23 cellular contexts compared by ENCODE assay signal in the genomic region with DNA sequence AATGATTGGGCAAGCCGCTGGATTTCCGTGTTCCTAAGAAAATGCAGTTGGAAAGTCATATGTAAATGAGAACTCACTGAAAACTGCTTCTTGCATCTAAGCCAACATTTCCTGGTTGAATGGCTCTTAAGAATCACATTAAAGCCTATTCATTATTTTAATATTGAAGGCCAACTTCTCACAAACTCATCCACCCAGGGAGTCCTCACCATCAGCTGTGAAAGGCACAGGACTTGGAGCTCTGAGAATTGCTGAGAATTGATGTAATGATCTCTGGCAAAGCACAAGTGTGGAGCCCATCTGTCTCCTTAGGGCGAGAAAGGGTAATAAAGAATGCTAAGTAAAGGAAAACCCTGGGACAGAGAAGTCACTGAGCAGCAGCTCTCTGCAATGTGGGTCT. TPM values are rescaled to one million over a fixed set of nuclear protein-coding genes. Genes with fewer than 3 reads are reported as not detected.
DNase-seq lines count a peak whose midpoint lies in the region; ATAC-seq, FAIRE-seq and TF ChIP-seq lines count a peak whose summit lies in the region.
"Had no signal": no experiment of that assay in that cellular context is flagged by ENCODE, and none has a peak within 500 bp of the region (broad histone marks: within the 10 kb centered on the region; RNA-seq: fewer than 3 reads in every experiment).

No MANE protein-coding gene starts in this region.

- H3K9ac ChIP-seq in kidney (ENCODE audit: low read length in 2 of 2), result no peak overlapping the region
- H3K9ac ChIP-seq: BLaER1 treated with 17β-estradiol and CSF1 and Interleukin-3, amounts not matched to agents 10 nM and 100 nM had no signal

- TF ChIP-seq CTCF in nephron progenitor cell (IDR thresholded peaks at IDR 0.05) (no peak), kidney (IDR thresholded peaks at IDR 0.05; ENCODE audit: borderline replicate concordance, extremely low read depth, insufficient read depth) (no peak)

- no peak for FAIRE-seq in kidney (lab: Jason Lieb, UNC)
- FAIRE-seq: small intestine had no signal

- intact Hi-C loops in kidney (cut with DNase I), result no loop called here

- H3K9me3 Mint-ChIP-seq in nephron progenitor cell, result peaks cover 15% of the 10 kb centered on the region
- H3K9me3 Mint-ChIP-seq: activated CD4-positive, alpha-beta memory T cell treated with anti-CD3 and anti-CD28 coated beads for 36 hours; activated naive CD8-positive, alpha-beta T cell treated with anti-CD3 and anti-CD28 coated beads, Interleukin-2, amount 10 ng/mL, durations not matched to agents 7 days and 5 days had no signal

- H3K9me3 ChIP-seq in kidney (ENCODE audit: control insufficient read depth in 1 of 2, low read length in 2 of 2), result no peaks in the 10 kb centered on the region
- H3K9me3 ChIP-seq: body of pancreas, neutrophil, upper lobe of right lung had no signal

- peak overlapping the region; percentile 82 for H3K27ac Mint-ChIP-seq in nephron progenitor cell
- H3K27ac Mint-ChIP-seq: activated CD4-positive, alpha-beta memory T cell treated with anti-CD3 and anti-CD28 coated beads for 36 hours; activated naive CD8-positive, alpha-beta T cell treated with anti-CD3 and anti-CD28 coated beads, Interleukin-2, amount 10 ng/mL, durations not matched to agents 7 days and 5 days had no signal

- no peak overlapping the region for H3K4me3 ChIP-seq in kidney (ENCODE audit: low read length in 2 of 2)
- H3K4me3 ChIP-seq: BLaER1 treated with 17β-estradiol and CSF1 and Interleukin-3, amounts not matched to agents 10 nM and 100 nM; body of pancreas; upper lobe of right lung had no signal

- H3K4me3 Mint-ChIP-seq in nephron progenitor cell, result no peak overlapping the region
- H3K4me3 Mint-ChIP-seq: activated CD4-positive, alpha-beta memory T cell treated with anti-CD3 and anti-CD28 coated beads for 36 hours; activated naive CD8-positive, alpha-beta T cell treated with anti-CD3 and anti-CD28 coated beads, Interleukin-2, amount 10 ng/mL, durations not matched to agents 7 days and 5 days had no signal

- DNase-seq in DMS 273 (lab: John Stamatoyannopoulos, UW; ENCODE audit: unreplicated experiment) (peak; percentile 83), NCI-H446 treated with DMSO at 0.1 percent for 48 hours (lab: John Stamatoyannopoulos, UW) (peak; percentile 97), nephron progenitor cell (no peak), DMS53 (lab: John Stamatoyannopoulos, UW) (no peak), kidney (no peak)
- DNase-seq in activated T-cell treated with anti-CD3 and anti-CD28 coated beads, Interleukin-2, amount 50 U/mL, for 48 hours, result no peak
- DNase-seq: activated CD4-positive, alpha-beta memory T cell treated with anti-CD3 and anti-CD28 coated beads for 36 hours; activated naive CD8-positive, alpha-beta T cell treated with anti-CD3 and anti-CD28 coated beads, Interleukin-2, amount 10 ng/mL, durations not matched to agents 7 days and 5 days; body of pancreas; Caco-2; foreskin fibroblast; HCEC 1CT; NCI-H1092; NCI-H187; SHP77; small intestine; stimulated activated CD4-positive, alpha-beta T cell treated with anti-CD3 and anti-CD28 coated beads, Interleukin-2, amount 100 ng/mL, for 24 hours; upper lobe of right lung had no signal

- H3K27me3 Mint-ChIP-seq in nephron progenitor cell (ENCODE audit: low read depth, poor library complexity), result no peaks in the 10 kb centered on the region

- peak; percentile 19 for ATAC-seq in esophagus mucosa
- ATAC-seq: activated CD4-positive, CD25-positive, alpha-beta regulatory T cell treated with anti-CD3 and anti-CD28 coated beads, Interleukin-2, amount 50 U/mL, for 24 hours; body of pancreas; upper lobe of right lung had no signal

- H3K27ac ChIP-seq in kidney (ENCODE audit: low read depth in 2 of 2, low read length in 2 of 2), result no peak overlapping the region
- H3K27ac ChIP-seq: BLaER1 treated with 17β-estradiol and CSF1 and Interleukin-3, amounts not matched to agents 10 nM and 100 nM; body of pancreas; epithelial cell of prostate; neutrophil; upper lobe of right lung had no signal

- H3K36me3 ChIP-seq in kidney (ENCODE audit: control insufficient read depth in 1 of 2, insufficient read depth in 2 of 2, low read length in 2 of 2), result no peaks in the 10 kb centered on the region
- H3K36me3 ChIP-seq: BLaER1 treated with 17β-estradiol and CSF1 and Interleukin-3, amounts not matched to agents 10 nM and 100 nM; neutrophil; upper lobe of right lung had no signal

- no peaks in the 10 kb centered on the region for H3K4me1 ChIP-seq in kidney (ENCODE audit: control insufficient read depth in 1 of 2, insufficient read depth in 1 of 2, low read depth in 1 of 2, low read length in 2 of 2)
- H3K4me1 ChIP-seq: body of pancreas had no signal

- H3K36me3 Mint-ChIP-seq in nephron progenitor cell (ENCODE audit: low read depth), result no peaks in the 10 kb centered on the region
- H3K36me3 Mint-ChIP-seq: activated CD4-positive, alpha-beta memory T cell treated with anti-CD3 and anti-CD28 coated beads for 36 hours; activated naive CD8-positive, alpha-beta T cell treated with anti-CD3 and anti-CD28 coated beads, Interleukin-2, amount 10 ng/mL, durations not matched to agents 7 days and 5 days had no signal

- H3K4me1 Mint-ChIP-seq in nephron progenitor cell, result peaks cover 60% of the 10 kb centered on the region
- H3K4me1 Mint-ChIP-seq: activated naive CD8-positive, alpha-beta T cell treated with anti-CD3 and anti-CD28 coated beads, Interleukin-2, amount 10 ng/mL, durations not matched to agents 7 days and 5 days had no signal

RNA-seq across cellular contexts. Expression of a gene that starts 55.9 kb away (rescaled TPM):
- total RNA-seq in esophagus mucosa (42.2 TPM), kidney (22.9 TPM)
- 2.8 TPM for polyA plus RNA-seq in kidney (ENCODE audit: insufficient read depth, low read depth, low replicate concordance)
- total RNA-seq: activated CD4-positive, alpha-beta memory T cell treated with anti-CD3 and anti-CD28 coated beads for 36 hours; activated naive CD8-positive, alpha-beta T cell treated with anti-CD3 and anti-CD28 coated beads, Interleukin-2, amount 10 ng/mL, durations not matched to agents 7 days and 5 days had no signal

Comparison
In these comparisons a context has a peak if more than half of its experiments do, and no peak if none do; other contexts are left out.
1. DNase-seq: peak in DMS 273 (single experiment) and NCI-H446 treated with DMSO at 0.1 percent for 48 hours (single experiment); none in nephron progenitor cell (single experiment), DMS53 (single experiment), activated T-cell treated with anti-CD3 and anti-CD28 coated beads, Interleukin-2, amount 50 U/mL, for 48 hours (0 of 2) and kidney (single experiment).